9 cellular contexts compared by ENCODE assay signal in genomic region chr4:108762559-108763225, GRCh38. TPM values are rescaled to one million over a fixed set of nuclear protein-coding genes. Genes with fewer than 3 reads are reported as not detected.
A peak's percentile ranks its signal among the peaks of the same experiment; 100 is the strongest.
DNase-seq lines count a peak whose midpoint lies in the region; ATAC-seq and TF ChIP-seq lines count a peak whose summit lies in the region.
"Had no signal": no experiment of that assay in that cellular context is flagged by ENCODE, and none has a peak within 500 bp of the region (broad histone marks: within the 10 kb centered on the region; RNA-seq: fewer than 3 reads in every experiment).

ETNPPL (minus strand) TSS chr4:108763053; CDS start chr4:108762898, 155 bp downstream.

- H3K79me2 ChIP-seq in PC-3 (ENCODE audit: low read length) = no peaks in the 10 kb centered on the region

- no TSS peak for BruUV-seq in PC-3 (replicated peaks; lab: Mats Ljungman, UMichigan)

- H3K36me3 ChIP-seq in PC-3 (ENCODE audit: low read depth, low read length) = no peaks in the 10 kb centered on the region
- no peaks in the 10 kb centered on the region for H3K36me3 ChIP-seq in skeletal muscle satellite cell (ENCODE audit: insufficient read depth, low read length)

- peaks cover 46% of the 10 kb centered on the region for H3K27me3 Mint-ChIP-seq in brain

- H3K9me3 Mint-ChIP-seq in brain = peaks cover 0 to 5% (median 2%) of the 10 kb centered on the region in 5 experiments

- peaks cover 14% of the 10 kb centered on the region for H3K4me1 Mint-ChIP-seq in brain

- no peaks in the 10 kb centered on the region for H3K9me2 ChIP-seq in PC-3 (replicated peaks; ENCODE audit: low read length)

- H3K4me3 Mint-ChIP-seq in brain = peak within 1 kb of the TSS; percentile 78 to 88 (median 85)

- H3K36me3 Mint-ChIP-seq in brain = no peaks in the 10 kb centered on the region

- CTCF ChIA-PET in PC-3 (lab: Charles Lee) = no interaction called here

- H3K4me3 ChIP-seq in PC-3 (ENCODE audit: low read length) (peak within 1 kb of the TSS; percentile 58), iPS-18c (ENCODE audit: insufficient read depth, low read depth, low read length) (peak within 1 kb of the TSS; percentile 49), skeletal muscle satellite cell (ENCODE audit: low read length) (peak within 1 kb of the TSS; percentile 78)

- H3K27ac ChIP-seq in PC-3 (ENCODE audit: low read length) = no peak within 1 kb of the TSS

- POLR2A ChIA-PET in PC-3 (lab: Charles Lee; ENCODE audit: unreplicated experiment) = no interaction called here

- H3K9ac ChIP-seq in PC-3 (ENCODE audit: low read length) (no peak within 1 kb of the TSS), skeletal muscle satellite cell (ENCODE audit: low read depth, low read length) (no peak within 1 kb of the TSS)

- no peaks in the 10 kb centered on the region for H4K20me1 ChIP-seq in PC-3 (ENCODE audit: low read length)

- peaks cover 41% of the 10 kb centered on the region for H3K27me3 ChIP-seq in PC-3 (ENCODE audit: low read length)
- peaks cover 28% of the 10 kb centered on the region for H3K27me3 ChIP-seq in skeletal muscle satellite cell (ENCODE audit: control insufficient read depth, insufficient read depth, low read length)

- ATAC-seq in GM18868 (IDR thresholded peaks at IDR 0.05; ENCODE audit: unreplicated experiment) = peak; percentile 54
- peak; percentile 54 for ATAC-seq in PC-3
- no peak for ATAC-seq in GM18502 (IDR thresholded peaks at IDR 0.05; ENCODE audit: poor library complexity, unreplicated experiment)
- no peak for ATAC-seq in HG03108 (IDR thresholded peaks at IDR 0.05; ENCODE audit: unreplicated experiment)
- no peak for ATAC-seq in HG03196 (IDR thresholded peaks at IDR 0.05; ENCODE audit: unreplicated experiment)

- peak within 1 kb of the TSS; percentile 55 for H2AFZ ChIP-seq in PC-3 (ENCODE audit: low read length)

- no peak for TF ChIP-seq CTCF in PC-3 (conservative IDR thresholded peaks at IDR 0.05; ENCODE audit: low read depth, low read length)
- TF ChIP-seq CTCF in brain (conservative IDR thresholded peaks at IDR 0.05) = no peak

- H3K4me2 ChIP-seq in PC-3 (ENCODE audit: low read length) (peak within 1 kb of the TSS; percentile 83), skeletal muscle satellite cell (ENCODE audit: low read length) (peak within 1 kb of the TSS; percentile 98)

- intact Hi-C loops in PC-3 (cut with micrococcal nuclease) = no loop called here

- H3F3A ChIP-seq in PC-3 (ENCODE audit: low read length, unreplicated experiment) = no peaks in the 10 kb centered on the region

- DNase-seq in PC-3 = peak; percentile 3

- 0 out of 2 replicates have a peak, but pooled peaks cover 4% of the 10 kb centered on the region for H3K4me1 ChIP-seq in PC-3 (ENCODE audit: insufficient read depth, low read length)
- peaks cover 6% of the 10 kb centered on the region for H3K4me1 ChIP-seq in skeletal muscle satellite cell (ENCODE audit: control insufficient read depth, insufficient read depth, low read length)

- H3K9me3 ChIP-seq in PC-3 (ENCODE audit: low read length) (no peaks in the 10 kb centered on the region), iPS-18c (ENCODE audit: control insufficient read depth, insufficient read depth, low read length) (no peaks in the 10 kb centered on the region), skeletal muscle satellite cell (replicated peaks; ENCODE audit: low read length) (no peaks in the 10 kb centered on the region)

- H3K27ac Mint-ChIP-seq in brain = peak within 1 kb of the TSS in 3 of 5 experiments; percentile 8 to 60 (median 10)

RNA-seq across cellular contexts. Expression of gene ETNPPL, which starts in this region (rescaled TPM):
- not detected in 2 replicates for total RNA-seq in PC-3 (2014; rRNA removed)
- 23.0 TPM for polyA plus RNA-seq in brain (ENCODE audit: insufficient read depth, low read depth, low replicate concordance)
- total RNA-seq in skeletal muscle satellite cell (2012; rRNA removed) = not detected in 2 replicates
- total RNA-seq: T-helper 2 cell treated with Interferon-gamma antibody and Interleukin-4, amounts not matched to agents 100 ng/mL and 5 ng/mL, for 36 hours had no signal

Comparison
In these comparisons a context has a peak if more than half of its experiments do, and no peak if none do; other contexts are left out.
1. Peak in DNase-seq, ATAC-seq, H3K4me3 ChIP-seq and H3K4me2 ChIP-seq in PC-3; RNA of the gene not detected or under 1 TPM.